12 cellular contexts compared by ENCODE assay signal in the genomic region with DNA sequence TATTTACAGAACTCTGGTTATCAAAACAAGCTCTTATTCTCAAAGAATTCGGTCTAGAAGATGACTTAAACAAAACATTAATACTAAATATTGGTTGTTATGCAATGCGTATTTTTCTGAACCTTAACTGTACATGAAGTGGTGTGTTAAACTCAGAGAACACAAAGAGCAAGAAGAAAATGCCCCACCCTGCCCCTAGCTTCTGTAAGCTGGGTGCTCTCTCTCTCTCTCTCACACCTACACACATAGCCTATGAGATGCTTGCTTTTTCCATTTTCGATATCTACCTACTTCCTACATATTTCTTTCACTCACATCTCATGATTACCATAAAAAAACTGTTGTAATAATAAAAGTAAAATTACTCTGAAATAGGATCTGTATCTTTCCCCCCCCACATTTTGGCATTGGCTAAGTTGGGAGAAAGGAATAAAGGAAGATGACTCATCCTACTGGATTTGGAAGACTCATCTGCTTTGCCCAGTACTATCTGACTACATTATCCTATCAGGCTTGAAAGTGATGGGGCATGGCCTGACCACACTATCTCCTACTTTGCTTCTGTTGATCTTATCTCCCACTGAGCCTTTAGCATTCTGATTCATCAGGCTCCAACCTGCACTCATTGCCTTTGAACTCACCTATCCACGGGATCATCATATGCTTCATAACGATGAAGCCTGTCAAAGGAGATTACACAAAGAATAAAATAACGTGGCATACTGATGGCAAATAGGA. TPM values are rescaled to one million over a fixed set of nuclear protein-coding genes. Genes with fewer than 3 reads are reported as not detected.
DNase-seq lines count a peak whose midpoint lies in the region; ATAC-seq and TF ChIP-seq lines count a peak whose summit lies in the region.
"Had no signal": no experiment of that assay in that cellular context is flagged by ENCODE, and none has a peak within 500 bp of the region (broad histone marks: within the 10 kb centered on the region; RNA-seq: fewer than 3 reads in every experiment).

No MANE protein-coding gene starts in this region.

- H4K20me1 ChIP-seq in smooth muscle cell (ENCODE audit: low read depth) = no peaks in the 10 kb centered on the region

- H3K4me3 Mint-ChIP-seq in activated naive CD4-positive, alpha-beta T cell treated with anti-CD3 and anti-CD28 coated beads, Interleukin-2, amount 50 U/mL, for 24 hours = no peak overlapping the region
- H3K4me3 Mint-ChIP-seq in activated naive CD4-positive, alpha-beta T cell treated with anti-CD3 and anti-CD28 coated beads for 36 hours = no peak overlapping the region
- H3K4me3 Mint-ChIP-seq in T-cell = no peak overlapping the region
- H3K4me3 Mint-ChIP-seq: activated CD8-positive, alpha-beta T cell treated with anti-CD3 and anti-CD28 coated beads for 36 hours had no signal

- H3K9me3 Mint-ChIP-seq in activated naive CD4-positive, alpha-beta T cell treated with anti-CD3 and anti-CD28 coated beads, Interleukin-2, amount 50 U/mL, for 24 hours = no peaks in the 10 kb centered on the region
- peaks cover 21% of the 10 kb centered on the region for H3K9me3 Mint-ChIP-seq in activated naive CD4-positive, alpha-beta T cell treated with anti-CD3 and anti-CD28 coated beads for 36 hours
- no peaks in the 10 kb centered on the region for H3K9me3 Mint-ChIP-seq in T-cell

- H3K36me3 Mint-ChIP-seq in activated naive CD4-positive, alpha-beta T cell treated with anti-CD3 and anti-CD28 coated beads, Interleukin-2, amount 50 U/mL, for 24 hours = peaks cover 27% of the 10 kb centered on the region
- H3K36me3 Mint-ChIP-seq in activated naive CD4-positive, alpha-beta T cell treated with anti-CD3 and anti-CD28 coated beads for 36 hours (ENCODE audit: low read depth) = peaks cover 26% of the 10 kb centered on the region
- peaks cover 47% of the 10 kb centered on the region for H3K36me3 Mint-ChIP-seq in T-cell

- DNase-seq in activated naive CD4-positive, alpha-beta T cell treated with anti-CD3 and anti-CD28 coated beads for 36 hours = no peak
- peak; percentile 92 for DNase-seq in RPMI7951 (ENCODE audit: low read depth)
- peak; percentile 38 for DNase-seq in fibroblast of pulmonary artery (ENCODE audit: low read depth)
- DNase-seq in smooth muscle cell (lab: John Stamatoyannopoulos, UW; ENCODE audit: unreplicated experiment) = no peak
- DNase-seq in T-cell = no peak
- DNase-seq in NCI-H2227 (lab: John Stamatoyannopoulos, UW; ENCODE audit: unreplicated experiment) = no peak
- DNase-seq: activated CD8-positive, alpha-beta T cell treated with anti-CD3 and anti-CD28 coated beads for 36 hours had no signal

- H3K4me1 ChIP-seq in smooth muscle cell (ENCODE audit: low read depth) = no peaks in the 10 kb centered on the region

- no peaks in the 10 kb centered on the region for H3K27me3 ChIP-seq in smooth muscle cell (ENCODE audit: low read depth)
- H3K27me3 ChIP-seq: BLaER1 treated with 17β-estradiol and CSF1 and Interleukin-3, amounts not matched to agents 10 nM and 100 nM had no signal

- no peak overlapping the region for H3K27ac ChIP-seq in smooth muscle cell (ENCODE audit: low read depth)
- H3K27ac ChIP-seq: BLaER1 treated with 17β-estradiol and CSF1 and Interleukin-3, amounts not matched to agents 10 nM and 100 nM had no signal

- no peak overlapping the region for H2AFZ ChIP-seq in smooth muscle cell (ENCODE audit: low read depth)

- intact Hi-C loops in activated naive CD4-positive, alpha-beta T cell treated with anti-CD3 and anti-CD28 coated beads for 36 hours (cut with micrococcal nuclease) = loop anchor here (10.0 kb wide), 1 partner anchor 995 kb away; a partner anchor contains a TSS

- H3K27ac Mint-ChIP-seq in activated naive CD4-positive, alpha-beta T cell treated with anti-CD3 and anti-CD28 coated beads, Interleukin-2, amount 50 U/mL, for 24 hours = peak overlapping the region; percentile 2
- no peak overlapping the region for H3K27ac Mint-ChIP-seq in activated naive CD4-positive, alpha-beta T cell treated with anti-CD3 and anti-CD28 coated beads for 36 hours
- peak overlapping the region in 1 of 2 donors; percentile 4 for H3K27ac Mint-ChIP-seq in T-cell
- H3K27ac Mint-ChIP-seq: activated CD8-positive, alpha-beta T cell treated with anti-CD3 and anti-CD28 coated beads for 36 hours; brain had no signal

- peaks cover 3% of the 10 kb centered on the region for H3F3A ChIP-seq in smooth muscle cell (ENCODE audit: low read depth)

- no peaks in the 10 kb centered on the region for H3K79me2 ChIP-seq in smooth muscle cell (ENCODE audit: low read depth)

- no peak for ATAC-seq in HG02588 (IDR thresholded peaks at IDR 0.05; ENCODE audit: unreplicated experiment)
- no peak for ATAC-seq in T-cell (replicated peaks in 1 of 4)
- ATAC-seq: activated CD8-positive, alpha-beta T cell treated with anti-CD3 and anti-CD28 coated beads for 36 hours had no signal

- no peak overlapping the region for H3K9ac ChIP-seq in smooth muscle cell (ENCODE audit: low read depth)
- H3K9ac ChIP-seq: BLaER1 treated with 17β-estradiol and CSF1 and Interleukin-3, amounts not matched to agents 10 nM and 100 nM had no signal

- TF ChIP-seq CTCF in fibroblast of pulmonary artery (IDR thresholded peaks at IDR 0.05; ENCODE audit: low read length, missing control alignments) (no peak), smooth muscle cell (IDR thresholded peaks at IDR 0.05; ENCODE audit: borderline replicate concordance, insufficient read depth, poor library complexity, severe bottlenecking) (no peak)

- 55% methylated on average over 6 of the region's 6 CpGs for whole genome bisulfite sequencing in smooth muscle cell (ENCODE audit: low lambda C conversion rate)

- no peak overlapping the region for H3K4me3 ChIP-seq in fibroblast of pulmonary artery (replicated peaks; ENCODE audit: low read depth, low read length)
- H3K4me3 ChIP-seq in smooth muscle cell = no peak overlapping the region
- H3K4me3 ChIP-seq: BLaER1 treated with 17β-estradiol and CSF1 and Interleukin-3, amounts not matched to agents 10 nM and 100 nM had no signal

- H3K4me2 ChIP-seq in smooth muscle cell = peak overlapping the region; percentile 2
- H3K4me2 ChIP-seq: BLaER1 treated with 17β-estradiol and CSF1 and Interleukin-3, amounts not matched to agents 10 nM and 100 nM had no signal

- H3K36me3 ChIP-seq in smooth muscle cell (ENCODE audit: low read depth) = no peaks in the 10 kb centered on the region

- H3K27me3 Mint-ChIP-seq in activated naive CD4-positive, alpha-beta T cell treated with anti-CD3 and anti-CD28 coated beads, Interleukin-2, amount 50 U/mL, for 24 hours = no peaks in the 10 kb centered on the region
- H3K27me3 Mint-ChIP-seq in activated naive CD4-positive, alpha-beta T cell treated with anti-CD3 and anti-CD28 coated beads for 36 hours (ENCODE audit: low read depth) = no peaks in the 10 kb centered on the region
- no peaks in the 10 kb centered on the region for H3K27me3 Mint-ChIP-seq in T-cell
- H3K27me3 Mint-ChIP-seq: activated CD8-positive, alpha-beta T cell treated with anti-CD3 and anti-CD28 coated beads for 36 hours had no signal

- H3K4me1 Mint-ChIP-seq in activated naive CD4-positive, alpha-beta T cell treated with anti-CD3 and anti-CD28 coated beads, Interleukin-2, amount 50 U/mL, for 24 hours = peaks cover 39% of the 10 kb centered on the region
- peaks cover 24% of the 10 kb centered on the region for H3K4me1 Mint-ChIP-seq in activated naive CD4-positive, alpha-beta T cell treated with anti-CD3 and anti-CD28 coated beads for 36 hours (ENCODE audit: low read depth)
- peaks cover 39 to 53% (median 51%) of the 10 kb centered on the region in 3 donors for H3K4me1 Mint-ChIP-seq in T-cell

- no peaks in the 10 kb centered on the region for H3K9me3 ChIP-seq in smooth muscle cell (replicated peaks; ENCODE audit: low read depth)

- POLR2A ChIA-PET in T-cell (lab: Charles Lee) = no interaction called here

- CTCF ChIA-PET in activated naive CD4-positive, alpha-beta T cell treated with anti-CD3 and anti-CD28 coated beads for 36 hours (lab: Charles Lee) = interaction anchor here (0.8 kb wide), 1 partner anchor 10 kb away, joined by 3 read pairs; no protein-coding TSS in a partner anchor
- CTCF ChIA-PET in T-cell (lab: Charles Lee) = interaction anchor here in 1 of 2 donors (0.7 to 1.3 kb wide), 2 partner anchors 23 to 40 kb away, joined by 3 to 5 read pairs; no protein-coding TSS in a partner anchor

RNA-seq across cellular contexts. Expression of a gene that starts 2.9 kb away (rescaled TPM):
- 10 to 100 TPM in 1 of 2 experiments, 1 to 10 TPM in 1; 8.1 to 11.3 TPM for total RNA-seq in activated naive CD4-positive, alpha-beta T cell treated with anti-CD3 and anti-CD28 coated beads for 36 hours
- 131 and 168 TPM in 2 replicates for total RNA-seq in RPMI7951 (2014; rRNA removed; shearing (Covaris generic))
- total RNA-seq in smooth muscle cell (0.04 TPM in 1 of 2 replicates, not detected in the other), T-cell (10 to 100 TPM; 13.5 to 22.2 (median 17.3) TPM)
- polyA plus RNA-seq in smooth muscle cell = not detected in 2 replicates

RNA-seq across cellular contexts. Expression of a gene that starts 3.0 kb away (rescaled TPM):
- 10 to 100 TPM; 27.9 to 30.9 TPM for total RNA-seq in activated naive CD4-positive, alpha-beta T cell treated with anti-CD3 and anti-CD28 coated beads for 36 hours
- 24.3 and 29.6 TPM in 2 replicates for total RNA-seq in RPMI7951 (2014; rRNA removed; shearing (Covaris generic))
- not detected in 2 replicates for total RNA-seq in smooth muscle cell
- polyA plus RNA-seq in smooth muscle cell = not detected in 2 replicates
- total RNA-seq in T-cell = 10 to 100 TPM; 12.7 to 16.1 (median 13.7) TPM

RNA-seq across cellular contexts. Expression of a gene that starts 56.3 kb away (rescaled TPM):
- total RNA-seq in activated naive CD4-positive, alpha-beta T cell treated with anti-CD3 and anti-CD28 coated beads for 36 hours = not detected
- total RNA-seq in RPMI7951 (2014; rRNA removed; shearing (Covaris generic)) = 0.68 and 0.72 TPM in 2 replicates
- total RNA-seq in smooth muscle cell (not detected in 2 replicates), T-cell (under 1 TPM in 1 of 5 donors, not detected in 4; 0.03 TPM)
- not detected in 2 replicates for polyA plus RNA-seq in smooth muscle cell
- total RNA-seq: activated CD8-positive, alpha-beta T cell treated with anti-CD3 and anti-CD28 coated beads for 36 hours; pulmonary artery endothelial cell had no signal

Comparison
In these comparisons a context has a peak if more than half of its experiments do, and no peak if none do; other contexts are left out.
1. DNase-seq: peak in RPMI7951 (single experiment) and fibroblast of pulmonary artery (single experiment); none in activated naive CD4-positive, alpha-beta T cell treated with anti-CD3 and anti-CD28 coated beads for 36 hours (single experiment), smooth muscle cell (single experiment), T-cell (0 of 34) and NCI-H2227 (single experiment).
2. RNA of a gene that starts 3.0 kb away (total RNA-seq): 27.9 to 30.9 TPM in activated naive CD4-positive, alpha-beta T cell treated with anti-CD3 and anti-CD28 coated beads for 36 hours, 24.3 to 29.6 TPM in RPMI7951 and 12.7 to 16.1 TPM in T-cell; not detected in smooth muscle cell; every median in the first group is over 10 times any median in the second.